8 cellular contexts compared by ENCODE assay signal in the genomic region with DNA sequence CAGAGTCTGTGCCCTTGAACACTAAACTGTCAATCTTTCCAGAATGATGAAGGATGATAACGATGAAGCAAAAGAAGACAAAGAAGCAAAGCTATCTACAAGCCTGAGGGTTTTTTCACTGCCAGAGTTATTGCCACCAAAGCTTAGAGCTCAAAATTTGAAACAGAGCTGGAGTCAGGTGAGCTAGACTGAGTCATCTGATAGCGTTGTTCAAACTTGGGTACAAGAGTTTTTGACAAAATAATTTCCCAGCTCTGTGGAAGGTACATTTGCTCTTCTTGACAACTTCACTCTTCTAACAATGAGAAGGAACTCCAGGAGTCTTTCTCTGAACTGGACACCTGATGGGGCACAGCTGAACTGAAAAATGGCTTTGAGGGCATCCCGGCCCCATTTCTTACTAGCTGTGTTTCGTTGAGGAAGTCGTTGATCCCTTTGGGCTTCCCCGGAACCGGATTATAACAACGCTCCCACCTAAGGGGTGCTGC. TPM values are rescaled to one million over a fixed set of nuclear protein-coding genes. Genes with fewer than 3 reads are reported as not detected.
DNase-seq lines count a peak whose midpoint lies in the region; ATAC-seq and TF ChIP-seq lines count a peak whose summit lies in the region.

No MANE protein-coding gene starts in this region.

- no peak overlapping the region for H3K23ac ChIP-seq in trophoblast cell (ENCODE audit: low read length)

- BruUV-seq in Panc1 (replicated peaks; lab: Mats Ljungman, UMichigan) = no TSS peak

- peak overlapping the region; percentile 63 for H4K12ac ChIP-seq in trophoblast cell (ENCODE audit: low read depth, low read length)

- intact Hi-C loops in Panc1 (cut with micrococcal nuclease; ENCODE audit: unreplicated experiment) = no loop called here
- intact Hi-C loops in esophagus squamous epithelium (cut with DNase I) = no loop called here

- H3K27me3 ChIP-seq in ACC112 (ENCODE audit: insufficient read depth, low read length) (no peaks in the 10 kb centered on the region), Panc1 (ENCODE audit: control insufficient read depth, insufficient read depth, low read length) (no peaks in the 10 kb centered on the region), esophagus squamous epithelium (no peaks in the 10 kb centered on the region), trophoblast cell (ENCODE audit: insufficient read depth, low read length) (no peaks in the 10 kb centered on the region)

- H3K9me3 ChIP-seq in Panc1 (ENCODE audit: control insufficient read depth, insufficient read depth, low read depth, low read length) = no peaks in the 10 kb centered on the region
- no peaks in the 10 kb centered on the region for H3K9me3 ChIP-seq in esophagus squamous epithelium
- no peaks in the 10 kb centered on the region for H3K9me3 ChIP-seq in trophoblast cell (ENCODE audit: insufficient read depth, low read depth, low read length)

- POLR2A ChIA-PET in Panc1 (lab: Charles Lee) = interaction anchor here (0.5 kb wide), 1 partner anchor 1276 kb away, joined by 4 read pairs; no protein-coding TSS in a partner anchor

- peak overlapping the region; percentile 73 for H4K91ac ChIP-seq in trophoblast cell (ENCODE audit: low read depth, low read length)

- H3K4ac ChIP-seq in trophoblast cell (ENCODE audit: low read depth, low read length) = no peak overlapping the region

- no peak for TF ChIP-seq POLR2A in esophagus squamous epithelium (IDR thresholded peaks at IDR 0.05)

- no peak overlapping the region for H2BK12ac ChIP-seq in trophoblast cell (ENCODE audit: low read length)

- ATAC-seq in GM18870 (IDR thresholded peaks at IDR 0.05; ENCODE audit: unreplicated experiment) = peak; percentile 23
- ATAC-seq in Panc1 = no peak
- ATAC-seq in HG03442 (IDR thresholded peaks at IDR 0.05; ENCODE audit: unreplicated experiment) = no peak

- H3K27ac ChIP-seq in ACC112 (ENCODE audit: low read depth, low read length) = peak overlapping the region; percentile 61
- peak overlapping the region; percentile 92 for H3K27ac ChIP-seq in Panc1 (ENCODE audit: low read length)
- peak overlapping the region; percentile 92 to 98 (median 95) for H3K27ac ChIP-seq in esophagus squamous epithelium
- peak overlapping the region; percentile 31 for H3K27ac ChIP-seq in trophoblast cell (ENCODE audit: low read depth, low read length)

- H2BK120ac ChIP-seq in trophoblast cell (ENCODE audit: insufficient read depth, low read length, poor library complexity) = peak overlapping the region; percentile 0

- 2 to 7% methylated on average over 5 to 8 of the region's 8 CpGs for WGBS in esophagus squamous epithelium, 2 donors
- no CpG with 5 or more reads among the region's 8 CpGs for WGBS in trophoblast cell (ENCODE audit: extremely low coverage, insufficient coverage, insufficient read length)

- in situ Hi-C loops in Panc1 (cut with HindIII; ENCODE audit: low pct_unique_long_range_greater_than_20kb, low sequenced_read_pairs) = no loop called here

- CTCF ChIA-PET in Panc1 (lab: Charles Lee) = no interaction called here

- H3K18ac ChIP-seq in trophoblast cell (ENCODE audit: low read length) = peak overlapping the region; percentile 92

- H3K4me3 ChIP-seq in ACC112 (ENCODE audit: low read depth, low read length) (peak overlapping the region; percentile 92), Panc1 (ENCODE audit: low read depth in 2 of 2, low read length in 2 of 2) (peak overlapping the region; percentile 93 to 97), esophagus squamous epithelium (peak overlapping the region; percentile 65 to 98 (median 87)), trophoblast cell (ENCODE audit: low read depth, low read length) (peak overlapping the region; percentile 97)

- H4K8ac ChIP-seq in trophoblast cell (ENCODE audit: low read depth, low read length) = peak overlapping the region; percentile 85

- peak overlapping the region; percentile 8 for H2BK5ac ChIP-seq in trophoblast cell (ENCODE audit: low read depth, low read length, poor library complexity)

- no peak for DNase-seq in Panc1 (ENCODE audit: low read depth, low spot score)
- no peak for DNase-seq in esophagus squamous epithelium (lab: John Stamatoyannopoulos, UW)
- no peak for DNase-seq in trophoblast cell
- no peak for DNase-seq in NCI-H446 treated with DMSO at 0.1 percent for 48 hours (lab: John Stamatoyannopoulos, UW)
- DNase-seq in HK-2 (ENCODE audit: unreplicated experiment) = no peak

- H3K36me3 ChIP-seq in ACC112 (ENCODE audit: insufficient read depth, low read length) = no peaks in the 10 kb centered on the region
- H3K36me3 ChIP-seq in Panc1 (ENCODE audit: control insufficient read depth, insufficient read depth, low read length) = peaks cover 2% of the 10 kb centered on the region; the same call in 1 of the 2 replicates
- peaks cover 0 to 8% (median 0%) of the 10 kb centered on the region in 3 donors for H3K36me3 ChIP-seq in esophagus squamous epithelium
- peaks cover 0 to 1% of the 10 kb centered on the region in 2 experiments for H3K36me3 ChIP-seq in trophoblast cell (ENCODE audit: control insufficient read depth in 1 of 2, insufficient read depth in 2 of 2, low read length in 2 of 2)

- H3K9ac ChIP-seq in trophoblast cell (ENCODE audit: low read length) = peak overlapping the region; percentile 3

- peak overlapping the region; percentile 82 for H2AFZ ChIP-seq in ACC112 (ENCODE audit: low read length, unreplicated experiment)
- peak overlapping the region; percentile 96 for H2AFZ ChIP-seq in trophoblast cell (ENCODE audit: insufficient read depth, low read length, poor library complexity)

- H3K4me1 ChIP-seq in ACC112 (ENCODE audit: control insufficient read depth, insufficient read depth, low read length, unreplicated experiment) (peaks cover 8% of the 10 kb centered on the region), Panc1 (ENCODE audit: control insufficient read depth, insufficient read depth, low read length) (peaks cover 16% of the 10 kb centered on the region), esophagus squamous epithelium (peaks cover 0 to 54% (median 8%) of the 10 kb centered on the region in 3 donors), trophoblast cell (ENCODE audit: control insufficient read depth in 1 of 2, insufficient read depth in 2 of 2, low read length in 2 of 2) (peaks cover 3 to 5% of the 10 kb centered on the region in 2 experiments)

- H3K4me2 ChIP-seq in trophoblast cell (ENCODE audit: low read length) = peak overlapping the region; percentile 70

- H3K79me2 ChIP-seq in ACC112 (ENCODE audit: control insufficient read depth, insufficient read depth, low read length, unreplicated experiment) (peaks cover 22% of the 10 kb centered on the region), trophoblast cell (ENCODE audit: control insufficient read depth, insufficient read depth, low read length, poor library complexity) (peaks cover 5% of the 10 kb centered on the region)

- no peak overlapping the region for H2AK5ac ChIP-seq in trophoblast cell (ENCODE audit: low read length)

- peaks cover 3% of the 10 kb centered on the region for H3K79me1 ChIP-seq in trophoblast cell (ENCODE audit: low read length)

- TF ChIP-seq CTCF in Panc1 (IDR thresholded peaks at IDR 0.05) (no peak), esophagus squamous epithelium (IDR thresholded peaks at IDR 0.05) (no peak)

- peak overlapping the region; percentile 89 for H3K14ac ChIP-seq in trophoblast cell (ENCODE audit: low read length)

RNA-seq across cellular contexts. Expression of gene MCCC1, which starts 0.7 kb away (rescaled TPM):
- 24.2 TPM for total RNA-seq in Panc1 (2021; ENCODE audit: unreplicated experiment)
- 28.0 TPM for polyA plus RNA-seq in Panc1 (2012; ENCODE audit: insufficient read length)
- total RNA-seq in esophagus squamous epithelium = 10 to 100 TPM; 21.9 to 50.0 (median 34.2) TPM
- 11.3 and 12.1 TPM in 2 replicates for polyA plus RNA-seq in trophoblast cell (2013)

Comparison
In these comparisons a context has a peak if more than half of its experiments do, and no peak if none do; other contexts are left out.
1. H3K27ac ChIP-seq: peak in every context shown above with its lines; median percentile 95 in esophagus squamous epithelium; 92 in Panc1; 61 in ACC112; 31 in trophoblast cell.